In genomic region chr12:96457191-96457930, GRCh38 we compare ENCODE assay signal across 1 cellular context.
TF ChIP-seq lines count a peak whose summit lies in the region.

No MANE protein-coding gene starts in this region.

TF ChIP-seq in HCT116, 20 proteins besides CTCF, POLR2A, EP300 and RAD21 (continued from another document):
- TF ChIP-seq REST (IDR thresholded peaks at IDR 0.05; ENCODE audit: low read depth) (no peak), CEBPB (IDR thresholded peaks at IDR 0.05; ENCODE audit: low read depth) (no peak), JUND (IDR thresholded peaks at IDR 0.05) (peak; percentile 57), EGR1 (IDR thresholded peaks at IDR 0.05; ENCODE audit: low read depth) (no peak), POLR2AphosphoS5 (IDR thresholded peaks at IDR 0.05; ENCODE audit: low read depth, low read length) (no peak), ZNF274 (IDR thresholded peaks at IDR 0.05; ENCODE audit: low read depth, low read length) (no peak)
